Comparison of ENCODE assay signal across 1 cellular context in the genomic region with DNA sequence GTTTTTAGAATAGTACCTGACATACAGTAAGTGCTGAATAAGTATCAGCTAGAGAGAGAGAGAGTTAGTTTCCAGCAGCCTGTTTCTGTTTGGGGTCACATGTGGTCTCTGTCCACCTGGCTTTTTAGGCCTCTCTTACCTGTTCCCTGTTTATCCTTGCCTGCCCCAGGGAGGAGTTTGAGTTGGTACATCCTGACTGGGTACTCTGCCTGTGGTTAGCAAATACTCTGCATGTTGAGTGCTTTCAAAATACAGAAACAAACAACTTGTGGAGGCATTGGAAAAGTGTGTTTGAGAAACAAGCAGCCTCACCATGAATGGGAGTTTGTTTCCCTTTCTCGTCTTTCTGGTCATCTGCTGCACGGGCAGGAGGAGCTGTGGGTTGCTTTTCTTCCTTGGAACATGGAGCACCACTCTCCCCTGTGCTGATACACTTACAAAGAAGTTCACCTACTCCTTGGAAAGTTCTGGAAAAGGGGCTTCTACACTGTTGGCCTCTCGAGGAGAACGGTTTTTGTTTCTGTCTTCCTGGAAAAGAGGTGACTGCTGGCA.
TF ChIP-seq lines count a peak whose summit lies in the region.

No MANE protein-coding gene starts in this region.

TF ChIP-seq in WTC11, 78 proteins besides CTCF, POLR2A, EP300 and RAD21 (continued from another document):
- TF ChIP-seq, protein P1, sequence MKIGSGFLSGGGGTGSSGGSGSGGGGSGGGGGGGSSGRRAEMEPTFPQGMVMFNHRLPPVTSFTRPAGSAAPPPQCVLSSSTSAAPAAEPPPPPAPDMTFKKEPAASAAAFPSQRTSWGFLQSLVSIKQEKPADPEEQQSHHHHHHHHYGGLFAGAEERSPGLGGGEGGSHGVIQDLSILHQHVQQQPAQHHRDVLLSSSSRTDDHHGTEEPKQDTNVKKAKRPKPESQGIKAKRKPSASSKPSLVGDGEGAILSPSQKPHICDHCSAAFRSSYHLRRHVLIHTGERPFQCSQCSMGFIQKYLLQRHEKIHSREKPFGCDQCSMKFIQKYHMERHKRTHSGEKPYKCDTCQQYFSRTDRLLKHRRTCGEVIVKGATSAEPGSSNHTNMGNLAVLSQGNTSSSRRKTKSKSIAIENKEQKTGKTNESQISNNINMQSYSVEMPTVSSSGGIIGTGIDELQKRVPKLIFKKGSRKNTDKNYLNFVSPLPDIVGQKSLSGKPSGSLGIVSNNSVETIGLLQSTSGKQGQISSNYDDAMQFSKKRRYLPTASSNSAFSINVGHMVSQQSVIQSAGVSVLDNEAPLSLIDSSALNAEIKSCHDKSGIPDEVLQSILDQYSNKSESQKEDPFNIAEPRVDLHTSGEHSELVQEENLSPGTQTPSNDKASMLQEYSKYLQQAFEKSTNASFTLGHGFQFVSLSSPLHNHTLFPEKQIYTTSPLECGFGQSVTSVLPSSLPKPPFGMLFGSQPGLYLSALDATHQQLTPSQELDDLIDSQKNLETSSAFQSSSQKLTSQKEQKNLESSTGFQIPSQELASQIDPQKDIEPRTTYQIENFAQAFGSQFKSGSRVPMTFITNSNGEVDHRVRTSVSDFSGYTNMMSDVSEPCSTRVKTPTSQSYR (CRISPR knock-in tag; IDR thresholded peaks at IDR 0.05), result no peak
- TF ChIP-seq, protein P2, sequence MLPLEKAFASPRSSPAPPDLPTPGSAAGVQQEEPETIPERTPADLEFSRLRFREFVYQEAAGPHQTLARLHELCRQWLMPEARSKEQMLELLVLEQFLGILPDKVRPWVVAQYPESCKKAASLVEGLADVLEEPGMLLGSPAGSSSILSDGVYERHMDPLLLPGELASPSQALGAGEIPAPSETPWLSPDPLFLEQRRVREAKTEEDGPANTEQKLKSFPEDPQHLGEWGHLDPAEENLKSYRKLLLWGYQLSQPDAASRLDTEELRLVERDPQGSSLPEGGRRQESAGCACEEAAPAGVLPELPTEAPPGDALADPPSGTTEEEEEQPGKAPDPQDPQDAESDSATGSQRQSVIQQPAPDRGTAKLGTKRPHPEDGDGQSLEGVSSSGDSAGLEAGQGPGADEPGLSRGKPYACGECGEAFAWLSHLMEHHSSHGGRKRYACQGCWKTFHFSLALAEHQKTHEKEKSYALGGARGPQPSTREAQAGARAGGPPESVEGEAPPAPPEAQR (CRISPR knock-in tag; IDR thresholded peaks at IDR 0.05), result no peak
- no peak for TF ChIP-seq OVOL2 (CRISPR knock-in tag; IDR thresholded peaks at IDR 0.05; ENCODE audit: borderline replicate concordance)
- TF ChIP-seq, protein P3, sequence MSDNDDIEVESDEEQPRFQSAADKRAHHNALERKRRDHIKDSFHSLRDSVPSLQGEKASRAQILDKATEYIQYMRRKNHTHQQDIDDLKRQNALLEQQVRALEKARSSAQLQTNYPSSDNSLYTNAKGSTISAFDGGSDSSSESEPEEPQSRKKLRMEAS (CRISPR knock-in tag; IDR thresholded peaks at IDR 0.05), result no peak
- no peak for TF ChIP-seq HMGA2 (CRISPR knock-in tag; IDR thresholded peaks at IDR 0.05)
- TF ChIP-seq, protein P4, sequence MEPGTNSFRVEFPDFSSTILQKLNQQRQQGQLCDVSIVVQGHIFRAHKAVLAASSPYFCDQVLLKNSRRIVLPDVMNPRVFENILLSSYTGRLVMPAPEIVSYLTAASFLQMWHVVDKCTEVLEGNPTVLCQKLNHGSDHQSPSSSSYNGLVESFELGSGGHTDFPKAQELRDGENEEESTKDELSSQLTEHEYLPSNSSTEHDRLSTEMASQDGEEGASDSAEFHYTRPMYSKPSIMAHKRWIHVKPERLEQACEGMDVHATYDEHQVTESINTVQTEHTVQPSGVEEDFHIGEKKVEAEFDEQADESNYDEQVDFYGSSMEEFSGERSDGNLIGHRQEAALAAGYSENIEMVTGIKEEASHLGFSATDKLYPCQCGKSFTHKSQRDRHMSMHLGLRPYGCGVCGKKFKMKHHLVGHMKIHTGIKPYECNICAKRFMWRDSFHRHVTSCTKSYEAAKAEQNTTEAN (CRISPR knock-in tag; IDR thresholded peaks at IDR 0.05), result no peak
- TF ChIP-seq, protein P5, sequence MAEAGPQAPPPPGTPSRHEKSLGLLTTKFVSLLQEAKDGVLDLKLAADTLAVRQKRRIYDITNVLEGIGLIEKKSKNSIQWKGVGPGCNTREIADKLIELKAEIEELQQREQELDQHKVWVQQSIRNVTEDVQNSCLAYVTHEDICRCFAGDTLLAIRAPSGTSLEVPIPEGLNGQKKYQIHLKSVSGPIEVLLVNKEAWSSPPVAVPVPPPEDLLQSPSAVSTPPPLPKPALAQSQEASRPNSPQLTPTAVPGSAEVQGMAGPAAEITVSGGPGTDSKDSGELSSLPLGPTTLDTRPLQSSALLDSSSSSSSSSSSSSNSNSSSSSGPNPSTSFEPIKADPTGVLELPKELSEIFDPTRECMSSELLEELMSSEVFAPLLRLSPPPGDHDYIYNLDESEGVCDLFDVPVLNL (CRISPR knock-in tag; IDR thresholded peaks at IDR 0.05; ENCODE audit: borderline replicate concordance, low read depth), result no peak
- no peak for TF ChIP-seq NR1H2 (CRISPR knock-in tag; IDR thresholded peaks at IDR 0.05)
- no peak for TF ChIP-seq JAZF1 (CRISPR knock-in tag; IDR thresholded peaks at IDR 0.05)
- TF ChIP-seq, protein P6, sequence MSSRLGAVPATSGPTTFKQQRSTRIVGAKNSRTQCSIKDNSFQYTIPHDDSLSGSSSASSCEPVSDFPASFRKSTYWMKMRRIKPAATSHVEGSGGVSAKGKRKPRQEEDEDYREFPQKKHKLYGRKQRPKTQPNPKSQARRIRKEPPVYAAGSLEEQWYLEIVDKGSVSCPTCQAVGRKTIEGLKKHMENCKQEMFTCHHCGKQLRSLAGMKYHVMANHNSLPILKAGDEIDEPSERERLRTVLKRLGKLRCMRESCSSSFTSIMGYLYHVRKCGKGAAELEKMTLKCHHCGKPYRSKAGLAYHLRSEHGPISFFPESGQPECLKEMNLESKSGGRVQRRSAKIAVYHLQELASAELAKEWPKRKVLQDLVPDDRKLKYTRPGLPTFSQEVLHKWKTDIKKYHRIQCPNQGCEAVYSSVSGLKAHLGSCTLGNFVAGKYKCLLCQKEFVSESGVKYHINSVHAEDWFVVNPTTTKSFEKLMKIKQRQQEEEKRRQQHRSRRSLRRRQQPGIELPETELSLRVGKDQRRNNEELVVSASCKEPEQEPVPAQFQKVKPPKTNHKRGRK (CRISPR knock-in tag; IDR thresholded peaks at IDR 0.05; ENCODE audit: borderline replicate concordance), result no peak
